13 cellular contexts compared by ENCODE assay signal in the genomic region with DNA sequence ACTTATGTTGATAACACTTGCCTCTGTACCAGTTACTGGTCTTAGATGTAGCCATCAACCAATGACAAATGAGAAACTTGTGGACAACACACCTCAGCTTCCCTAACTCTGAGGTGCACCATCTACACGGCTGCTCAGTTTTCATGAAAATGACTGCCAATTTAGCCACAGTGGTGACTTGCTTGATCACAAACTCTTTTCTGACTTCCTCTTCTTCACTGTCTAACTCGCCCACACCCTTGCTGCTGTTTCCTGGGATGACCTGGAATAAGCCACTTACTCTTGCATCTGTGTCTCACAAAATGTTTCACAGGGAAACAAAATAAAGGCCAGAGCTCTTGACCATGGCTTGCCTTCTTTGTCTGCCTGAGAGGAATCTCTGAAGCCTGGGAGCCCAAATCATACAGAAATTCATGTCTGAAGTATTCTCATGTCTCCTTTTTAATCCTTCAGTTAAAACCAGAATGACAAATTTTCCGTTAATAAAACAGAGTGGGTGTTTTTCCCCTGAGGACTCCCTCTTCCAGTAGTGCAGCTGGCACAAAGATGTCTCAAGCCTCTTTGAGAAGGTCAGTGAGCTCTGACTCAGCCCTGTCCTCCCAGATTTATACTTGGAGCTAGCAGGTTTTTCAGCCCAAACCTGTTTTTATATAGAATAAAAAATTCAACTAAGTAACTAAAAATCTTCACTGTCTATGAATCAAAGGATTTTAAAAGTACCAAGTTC.
DNase-seq lines count a peak whose midpoint lies in the region; ATAC-seq and TF ChIP-seq lines count a peak whose summit lies in the region.
"Had no signal": no experiment of that assay in that cellular context is flagged by ENCODE, and none has a peak within 500 bp of the region (broad histone marks: within the 10 kb centered on the region; RNA-seq: fewer than 3 reads in every experiment).

No MANE protein-coding gene starts in this region.

- H3K36me3 ChIP-seq in PC-9 (ENCODE audit: low read depth): no peaks in the 10 kb centered on the region

- H3K4me1 ChIP-seq in PC-9 (replicated peaks; ENCODE audit: insufficient read depth): peaks cover 29% of the 10 kb centered on the region

- intact Hi-C loops in PC-9 (cut with micrococcal nuclease; ENCODE audit: unreplicated experiment): loop anchor here (2.0 kb wide), 1 partner anchor 40 kb away; no protein-coding TSS in a partner anchor

- no peaks in the 10 kb centered on the region for H3K27me3 ChIP-seq in PC-9 (ENCODE audit: insufficient read depth, low read depth)

- H3K4me2 ChIP-seq in PC-9: peak overlapping the region; percentile 60

- H3F3A ChIP-seq in PC-9 (ENCODE audit: insufficient read depth, low read depth): peaks cover 7% of the 10 kb centered on the region

- no peaks in the 10 kb centered on the region for H3K79me2 ChIP-seq in PC-9 (ENCODE audit: low read depth)

- H4K20me1 ChIP-seq in PC-9 (ENCODE audit: insufficient read depth): no peaks in the 10 kb centered on the region

- no peak for TF ChIP-seq CTCF in PC-9 (conservative IDR thresholded peaks at IDR 0.05)

- H3K9me3 ChIP-seq in PC-9 (ENCODE audit: insufficient read depth, low read depth): no peaks in the 10 kb centered on the region; the same call in 1 of the 2 replicates

- no peak overlapping the region for H2AFZ ChIP-seq in PC-9

- CTCF ChIA-PET in PC-9 (lab: Charles Lee): no interaction called here

- no peak overlapping the region for H3K4me3 ChIP-seq in PC-9

- no peaks in the 10 kb centered on the region for H3K9me2 ChIP-seq in PC-9 (ENCODE audit: insufficient read depth)

- DNase-seq in GM04503 (ENCODE audit: low read depth): peak; percentile 33
- peak; percentile 31 to 85 for DNase-seq in PC-9
- DNase-seq in fibroblast of gingiva (ENCODE audit: low read depth): peak; percentile 42
- DNase-seq in renal cortical epithelial cell (ENCODE audit: low read depth): peak; percentile 33
- no peak for DNase-seq in NCI-H2227 treated with DMSO at 0.1 percent for 48 hours (lab: John Stamatoyannopoulos, UW)
- no peak for DNase-seq in effector CD4-positive, alpha-beta T cell
- DNase-seq: activated CD4-positive, alpha-beta T cell treated with anti-CD3 and anti-CD28 coated beads, Interleukin-2, amount 50 U/mL, for 48 hours; DND-41; NCI-H2029 treated with DMSO at 0.1 percent for 48 hours; SHP77 treated with DMSO at 0.1 percent for 48 hours; stimulated activated naive CD8-positive, alpha-beta T cell treated with anti-CD3 and anti-CD28 coated beads, Interleukin-15, Interleukin-2, amounts not matched to agents 100 U/mL and 50 U/mL, for 24 hours had no signal

- no peak for ATAC-seq in HG03521 (IDR thresholded peaks at IDR 0.05; ENCODE audit: unreplicated experiment)
- ATAC-seq in GM21367 (IDR thresholded peaks at IDR 0.05; ENCODE audit: unreplicated experiment): no peak
- ATAC-seq: stimulated activated naive CD8-positive, alpha-beta T cell treated with anti-CD3 and anti-CD28 coated beads, Interleukin-15, Interleukin-2, amounts not matched to agents 100 U/mL and 50 U/mL, for 24 hours had no signal

- no TSS peak for BruUV-seq in PC-9 (replicated peaks; lab: Mats Ljungman, UMichigan)

- H3K27ac ChIP-seq in PC-9: no peak overlapping the region

- POLR2A ChIA-PET in PC-9 (lab: Charles Lee; ENCODE audit: unreplicated experiment): no interaction called here

Comparison
In these comparisons a context has a peak if more than half of its experiments do, and no peak if none do; other contexts are left out.
1. DNase-seq: peak in GM04503 (single experiment), PC-9 (2 of 2), fibroblast of gingiva (single experiment) and renal cortical epithelial cell (single experiment); none in NCI-H2227 treated with DMSO at 0.1 percent for 48 hours (single experiment) and effector CD4-positive, alpha-beta T cell (single experiment).